Comparison of ENCODE assay signal across 14 cellular contexts in genomic region chr7:99395616-99396327, GRCh38. TPM values are rescaled to one million over a fixed set of nuclear protein-coding genes. Genes with fewer than 3 reads are reported as not detected.
A peak's percentile ranks its signal among the peaks of the same experiment; 100 is the strongest.
DNase-seq lines count a peak whose midpoint lies in the region; ATAC-seq, FAIRE-seq and TF ChIP-seq lines count a peak whose summit lies in the region.
"Had no signal": no experiment of that assay in that cellular context is flagged by ENCODE, and none has a peak within 500 bp of the region (broad histone marks: within the 10 kb centered on the region; RNA-seq: fewer than 3 reads in every experiment).

No MANE protein-coding gene starts in this region.

- peaks cover 87% of the 10 kb centered on the region for H3K36me3 Mint-ChIP-seq in activated B cell treated with CpG ODN at 0.5 μM for 24 hours (ENCODE audit: low read depth)

- no peaks in the 10 kb centered on the region for H4K20me1 ChIP-seq in HepG2 (ENCODE audit: insufficient read depth, low read length)

- no peak for ATAC-seq in activated B cell treated with CpG ODN at 0.5 μM for 24 hours (ENCODE audit: low read depth)
- ATAC-seq in HepG2: peak; percentile 47
- ATAC-seq: lower lobe of right lung had no signal

- H3K4me1 ChIP-seq in HepG2 (ENCODE audit: insufficient read depth, low read length): no peaks in the 10 kb centered on the region

- H3K79me2 ChIP-seq in HepG2 (ENCODE audit: insufficient read depth, low read length): no peaks in the 10 kb centered on the region

- no peak overlapping the region for H3K9ac ChIP-seq in HepG2 (ENCODE audit: insufficient read depth, low read depth, low read length)

- H3K27me3 Mint-ChIP-seq in activated B cell treated with CpG ODN at 0.5 μM for 24 hours: no peaks in the 10 kb centered on the region

- no peak overlapping the region for H3K27ac ChIP-seq in HepG2 (ENCODE audit: extremely low read length, insufficient read depth, low read length)
- H3K27ac ChIP-seq: lower lobe of right lung had no signal

- H3K4me1 Mint-ChIP-seq in activated B cell treated with CpG ODN at 0.5 μM for 24 hours: peaks cover 27% of the 10 kb centered on the region

- POLR2A ChIA-PET in activated B cell treated with CpG ODN at 0.5 μM for 24 hours (lab: Charles Lee) (interaction anchor here (1.2 to 1.3 kb wide), 2 partner anchors 21 kb away, joined by 3 read pairs; no protein-coding TSS in a partner anchor), HepG2 (lab: Yijun Ruan, JAX) (interaction anchor here (1.9 kb wide), 1 partner anchor 13 kb away, joined by 7 read pairs; the partner anchor contains the start of genes BUD31 and PDAP1)

- TF ChIP-seq CTCF in activated B cell treated with CpG ODN at 0.5 μM for 24 hours (IDR thresholded peaks at IDR 0.05) (no peak), HepG2 (CRISPR knock-in tag; IDR thresholded peaks at IDR 0.05) (peak; percentile 25)

- TF ChIP-seq RAD21 in HepG2 (CRISPR knock-in tag; IDR thresholded peaks at IDR 0.05): no peak

- no peak for TF ChIP-seq POLR2A in HepG2 (IDR thresholded peaks at IDR 0.05; ENCODE audit: insufficient read depth in 1 of 2, low read depth in 2 of 2, low read length in 2 of 2)

- TSS peak; percentile 74 for BruUV-seq in HepG2 (replicated peaks; lab: Mats Ljungman, UMichigan)

- peaks cover 35 to 83% of the 10 kb centered on the region in 2 experiments for H3K36me3 ChIP-seq in HepG2 (replicated peaks in 1 of 2; ENCODE audit: control insufficient read depth in 1 of 2, insufficient read depth in 2 of 2, low read length in 2 of 2)

- no peaks in the 10 kb centered on the region for H3K27me3 ChIP-seq in HepG2 (ENCODE audit: control insufficient read depth in 1 of 2, insufficient read depth in 2 of 2, low read length in 2 of 2)

- H3K4me3 Mint-ChIP-seq in activated B cell treated with CpG ODN at 0.5 μM for 24 hours: no peak overlapping the region

- H2AFZ ChIP-seq in HepG2 (ENCODE audit: low read length): no peak overlapping the region

- H3K9me3 ChIP-seq in HepG2 (ENCODE audit: low read length): no peaks in the 10 kb centered on the region
- H3K9me3 ChIP-seq: lower lobe of right lung had no signal

- CTCF ChIA-PET in activated B cell treated with CpG ODN at 0.5 μM for 24 hours (lab: Charles Lee): no interaction called here
- CTCF ChIA-PET in HepG2 (lab: Yijun Ruan, JAX; ENCODE audit: low intra/inter-chr PET ratio, low total read pairs): no interaction called here

- WGBS in HepG2 (ENCODE audit: low lambda C conversion rate): 96% methylated on average over 12 of the region's 14 CpGs

- intact Hi-C loops in activated B cell treated with CpG ODN at 0.5 μM for 24 hours (cut with micrococcal nuclease): no loop called here
- intact Hi-C loops in HepG2 (cut with micrococcal nuclease; ENCODE audit: unreplicated experiment): no loop called here

- H3K4me2 ChIP-seq in HepG2 (ENCODE audit: low read depth, low read length): no peak overlapping the region

- in situ Hi-C loops in HepG2 (cut with HindIII; ENCODE audit: extremely low pct_ligation_motif_present, low pct_unique_long_range_greater_than_20kb): no loop called here

- H3K27ac Mint-ChIP-seq in activated B cell treated with CpG ODN at 0.5 μM for 24 hours: peak overlapping the region; percentile 61

- no peaks in the 10 kb centered on the region for H3K9me3 Mint-ChIP-seq in activated B cell treated with CpG ODN at 0.5 μM for 24 hours

- DNase-seq in DMS53 (lab: John Stamatoyannopoulos, UW) (peak; percentile 30), DMS53 treated with DMSO at 0.1 percent for 48 hours (lab: John Stamatoyannopoulos, UW; ENCODE audit: unreplicated experiment) (no peak), D341Med (ENCODE audit: low spot score) (peak; percentile 27), activated B cell treated with CpG ODN at 0.5 μM for 24 hours (no peak), HepG2 (ENCODE audit: low spot score) (no peak), NCI-H510A treated with DMSO at 0.1 percent for 48 hours (lab: John Stamatoyannopoulos, UW) (no peak), NCI-H2227 (lab: John Stamatoyannopoulos, UW; ENCODE audit: unreplicated experiment) (no peak), OCI-M2 (lab: John Stamatoyannopoulos, UW; ENCODE audit: unreplicated experiment) (no peak)
- DNase-seq: activated gamma-delta T cell, lower lobe of right lung, NCI-H2081, occipital lobe had no signal

- TF ChIP-seq EP300 in HepG2 (IDR thresholded peaks at IDR 0.05; ENCODE audit: low read depth in 2 of 2, low read length in 2 of 2) (no peak), HepG2 (CRISPR knock-in tag; IDR thresholded peaks at IDR 0.05; ENCODE audit: borderline replicate concordance) (no peak)

- no peak overlapping the region for H3K4me3 ChIP-seq in HepG2 (replicated peaks in 1 of 3; ENCODE audit: insufficient read depth in 1 of 3, low read depth in 2 of 3, low read length in 3 of 3)
- H3K4me3 ChIP-seq: lower lobe of right lung had no signal

- FAIRE-seq in HepG2 (lab: Jason Lieb, UNC): no peak
- FAIRE-seq: colon, H54 had no signal

RNA-seq across cellular contexts. Expression of gene PDAP1, which starts 12.6 kb away (rescaled TPM):
- total RNA-seq in activated B cell treated with CpG ODN at 0.5 μM for 24 hours (105 and 134 TPM in 2 replicates), HepG2 (2016; rRNA removed; fragmentation: Illumina TruSeq; extraction: Trizol) (95.1 and 100 TPM in 2 replicates)
- total RNA-seq in HepG2 (2016; cell fraction: cytosol; rRNA removed; fragmentation: Illumina TruSeq; extraction: Trizol; ENCODE audit: low read depth): 15.0 and 19.2 TPM in 2 replicates
- total RNA-seq in HepG2 (2016; cell fraction: insoluble cytoplasmic fraction; rRNA removed; fragmentation: Illumina TruSeq; extraction: Trizol): 90.3 and 105 TPM in 2 replicates
- total RNA-seq in HepG2 (2016; cell fraction: membrane; rRNA removed; fragmentation: Illumina TruSeq; extraction: Trizol): 52.2 and 52.9 TPM in 2 replicates
- 30.1 and 33.8 TPM in 2 replicates for total RNA-seq in HepG2 (2016; cell fraction: nucleus; rRNA removed; fragmentation: Illumina TruSeq; extraction: Trizol)
- 12.8 and 13.0 TPM in 2 replicates for polyA plus RNA-seq in HepG2 (2011; rRNA removed)
- 19.6 and 25.2 TPM in 2 replicates for polyA plus RNA-seq in HepG2 (2011; cell fraction: cytosol; rRNA removed)
- polyA plus RNA-seq in HepG2 (2011; cell fraction: nucleus; rRNA removed): 14.1 and 20.3 TPM in 2 replicates
- polyA plus RNA-seq in HepG2 (2012): 53.9 and 81.7 TPM in 2 replicates
- polyA plus RNA-seq in HepG2 (2016; cell fraction: cytosol; fragmentation: Illumina TruSeq; extraction: Trizol; ENCODE audit: low read depth): 38.3 and 39.1 TPM in 2 replicates
- 158 and 188 TPM in 2 replicates for polyA plus RNA-seq in HepG2 (2016; cell fraction: insoluble cytoplasmic fraction; fragmentation: Illumina TruSeq; extraction: Trizol; ENCODE audit: low read depth)
- polyA plus RNA-seq in HepG2 (2016; cell fraction: membrane; fragmentation: Illumina TruSeq; extraction: Trizol; ENCODE audit: low read depth): 81.7 and 84.4 TPM in 2 replicates
- polyA plus RNA-seq in HepG2 (2016; cell fraction: nucleus; fragmentation: Illumina TruSeq; extraction: Trizol; ENCODE audit: insufficient read depth, low read depth): 112 and 119 TPM in 2 replicates
- 11.3 and 20.5 TPM in 2 replicates for polyA minus RNA-seq in HepG2 (2011; rRNA and poly(A)+ RNA removed; ENCODE audit: low replicate concordance)
- polyA minus RNA-seq in HepG2 (2011; cell fraction: cytosol; rRNA and poly(A)+ RNA removed): 9.1 and 13.5 TPM in 2 replicates
- 5.4 and 7.5 TPM in 2 replicates for polyA minus RNA-seq in HepG2 (2011; cell fraction: nucleus; rRNA and poly(A)+ RNA removed)

RNA-seq across cellular contexts. Expression of gene BUD31, which starts 13.0 kb away (rescaled TPM):
- total RNA-seq in activated B cell treated with CpG ODN at 0.5 μM for 24 hours (93.7 and 113 TPM in 2 replicates), HepG2 (2016; rRNA removed; fragmentation: Illumina TruSeq; extraction: Trizol) (79.1 and 101 TPM in 2 replicates)
- 107 and 126 TPM in 2 replicates for total RNA-seq in HepG2 (2016; cell fraction: cytosol; rRNA removed; fragmentation: Illumina TruSeq; extraction: Trizol; ENCODE audit: low read depth)
- total RNA-seq in HepG2 (2016; cell fraction: insoluble cytoplasmic fraction; rRNA removed; fragmentation: Illumina TruSeq; extraction: Trizol): 82.3 and 106 TPM in 2 replicates
- 94.8 and 104 TPM in 2 replicates for total RNA-seq in HepG2 (2016; cell fraction: membrane; rRNA removed; fragmentation: Illumina TruSeq; extraction: Trizol)
- total RNA-seq in HepG2 (2016; cell fraction: nucleus; rRNA removed; fragmentation: Illumina TruSeq; extraction: Trizol): 32.8 and 34.3 TPM in 2 replicates
- polyA plus RNA-seq in HepG2 (2011; rRNA removed): 29.8 and 35.1 TPM in 2 replicates
- polyA plus RNA-seq in HepG2 (2011; cell fraction: cytosol; rRNA removed): 28.0 and 29.4 TPM in 2 replicates
- 22.8 and 23.2 TPM in 2 replicates for polyA plus RNA-seq in HepG2 (2011; cell fraction: nucleus; rRNA removed)
- 43.3 and 47.1 TPM in 2 replicates for polyA plus RNA-seq in HepG2 (2012)
- 95.5 and 116 TPM in 2 replicates for polyA plus RNA-seq in HepG2 (2016; cell fraction: cytosol; fragmentation: Illumina TruSeq; extraction: Trizol; ENCODE audit: low read depth)
- 107 and 115 TPM in 2 replicates for polyA plus RNA-seq in HepG2 (2016; cell fraction: insoluble cytoplasmic fraction; fragmentation: Illumina TruSeq; extraction: Trizol; ENCODE audit: low read depth)
- 80.6 and 97.1 TPM in 2 replicates for polyA plus RNA-seq in HepG2 (2016; cell fraction: membrane; fragmentation: Illumina TruSeq; extraction: Trizol; ENCODE audit: low read depth)
- 49.7 and 51.5 TPM in 2 replicates for polyA plus RNA-seq in HepG2 (2016; cell fraction: nucleus; fragmentation: Illumina TruSeq; extraction: Trizol; ENCODE audit: insufficient read depth, low read depth)
- polyA minus RNA-seq in HepG2 (2011; rRNA and poly(A)+ RNA removed; ENCODE audit: low replicate concordance): 27.6 and 30.9 TPM in 2 replicates
- polyA minus RNA-seq in HepG2 (2011; cell fraction: cytosol; rRNA and poly(A)+ RNA removed): 16.5 and 20.6 TPM in 2 replicates
- 17.6 and 25.0 TPM in 2 replicates for polyA minus RNA-seq in HepG2 (2011; cell fraction: nucleus; rRNA and poly(A)+ RNA removed)

RNA-seq across cellular contexts. Expression of gene ARPC1B, which starts 21.2 kb away (rescaled TPM):
- total RNA-seq in activated B cell treated with CpG ODN at 0.5 μM for 24 hours: 300 and 312 TPM in 2 replicates
- 89.1 and 92.2 TPM in 2 replicates for total RNA-seq in HepG2 (2016; rRNA removed; fragmentation: Illumina TruSeq; extraction: Trizol)
- total RNA-seq in HepG2 (2016; cell fraction: cytosol; rRNA removed; fragmentation: Illumina TruSeq; extraction: Trizol; ENCODE audit: low read depth): 177 and 178 TPM in 2 replicates
- 96.5 and 103 TPM in 2 replicates for total RNA-seq in HepG2 (2016; cell fraction: insoluble cytoplasmic fraction; rRNA removed; fragmentation: Illumina TruSeq; extraction: Trizol)
- 193 and 196 TPM in 2 replicates for total RNA-seq in HepG2 (2016; cell fraction: membrane; rRNA removed; fragmentation: Illumina TruSeq; extraction: Trizol)
- total RNA-seq in HepG2 (2016; cell fraction: nucleus; rRNA removed; fragmentation: Illumina TruSeq; extraction: Trizol): 40.7 and 55.8 TPM in 2 replicates
- 72.9 and 89.3 TPM in 2 replicates for polyA plus RNA-seq in HepG2 (2011; rRNA removed)
- 96.6 and 133 TPM in 2 replicates for polyA plus RNA-seq in HepG2 (2011; cell fraction: cytosol; rRNA removed)
- polyA plus RNA-seq in HepG2 (2011; cell fraction: nucleus; rRNA removed): 99.1 and 115 TPM in 2 replicates
- 36.2 and 88.7 TPM in 2 replicates for polyA plus RNA-seq in HepG2 (2012)
- 263 and 307 TPM in 2 replicates for polyA plus RNA-seq in HepG2 (2016; cell fraction: cytosol; fragmentation: Illumina TruSeq; extraction: Trizol; ENCODE audit: low read depth)
- 123 and 124 TPM in 2 replicates for polyA plus RNA-seq in HepG2 (2016; cell fraction: insoluble cytoplasmic fraction; fragmentation: Illumina TruSeq; extraction: Trizol; ENCODE audit: low read depth)
- 224 and 233 TPM in 2 replicates for polyA plus RNA-seq in HepG2 (2016; cell fraction: membrane; fragmentation: Illumina TruSeq; extraction: Trizol; ENCODE audit: low read depth)
- 78.2 and 84.5 TPM in 2 replicates for polyA plus RNA-seq in HepG2 (2016; cell fraction: nucleus; fragmentation: Illumina TruSeq; extraction: Trizol; ENCODE audit: insufficient read depth, low read depth)
- polyA minus RNA-seq in HepG2 (2011; rRNA and poly(A)+ RNA removed; ENCODE audit: low replicate concordance): 58.7 and 66.9 TPM in 2 replicates
- 37.9 and 45.0 TPM in 2 replicates for polyA minus RNA-seq in HepG2 (2011; cell fraction: cytosol; rRNA and poly(A)+ RNA removed)
- 27.1 and 29.6 TPM in 2 replicates for polyA minus RNA-seq in HepG2 (2011; cell fraction: nucleus; rRNA and poly(A)+ RNA removed)

RNA-seq across cellular contexts. Expression of gene PTCD1, which starts 42.8 kb away (rescaled TPM):
- total RNA-seq in activated B cell treated with CpG ODN at 0.5 μM for 24 hours (8.4 and 13.4 TPM in 2 replicates), HepG2 (2016; rRNA removed; fragmentation: Illumina TruSeq; extraction: Trizol) (4.7 and 8.4 TPM in 2 replicates)
- 1.1 TPM in 2 replicates for total RNA-seq in HepG2 (2016; cell fraction: cytosol; rRNA removed; fragmentation: Illumina TruSeq; extraction: Trizol; ENCODE audit: low read depth)
- total RNA-seq in HepG2 (2016; cell fraction: insoluble cytoplasmic fraction; rRNA removed; fragmentation: Illumina TruSeq; extraction: Trizol): 6.6 and 6.9 TPM in 2 replicates
- 2.7 and 3.1 TPM in 2 replicates for total RNA-seq in HepG2 (2016; cell fraction: membrane; rRNA removed; fragmentation: Illumina TruSeq; extraction: Trizol)
- 5.3 and 7.0 TPM in 2 replicates for total RNA-seq in HepG2 (2016; cell fraction: nucleus; rRNA removed; fragmentation: Illumina TruSeq; extraction: Trizol)
- polyA plus RNA-seq in HepG2 (2011; rRNA removed): 3.0 and 3.4 TPM in 2 replicates
- 2.6 and 3.5 TPM in 2 replicates for polyA plus RNA-seq in HepG2 (2011; cell fraction: cytosol; rRNA removed)
- polyA plus RNA-seq in HepG2 (2011; cell fraction: nucleus; rRNA removed): 8.7 and 9.3 TPM in 2 replicates
- polyA plus RNA-seq in HepG2 (2012): 2.8 and 4.0 TPM in 2 replicates
- 0.45 and 0.50 TPM in 2 replicates for polyA plus RNA-seq in HepG2 (2016; cell fraction: cytosol; fragmentation: Illumina TruSeq; extraction: Trizol; ENCODE audit: low read depth)
- 3.6 and 4.2 TPM in 2 replicates for polyA plus RNA-seq in HepG2 (2016; cell fraction: insoluble cytoplasmic fraction; fragmentation: Illumina TruSeq; extraction: Trizol; ENCODE audit: low read depth)
- 1.1 TPM in 2 replicates for polyA plus RNA-seq in HepG2 (2016; cell fraction: membrane; fragmentation: Illumina TruSeq; extraction: Trizol; ENCODE audit: low read depth)
- polyA plus RNA-seq in HepG2 (2016; cell fraction: nucleus; fragmentation: Illumina TruSeq; extraction: Trizol; ENCODE audit: insufficient read depth, low read depth): 7.2 and 7.4 TPM in 2 replicates
- polyA minus RNA-seq in HepG2 (2011; rRNA and poly(A)+ RNA removed; ENCODE audit: low replicate concordance): 4.9 and 6.4 TPM in 2 replicates
- 2.3 and 3.4 TPM in 2 replicates for polyA minus RNA-seq in HepG2 (2011; cell fraction: cytosol; rRNA and poly(A)+ RNA removed)
- 3.3 and 5.2 TPM in 2 replicates for polyA minus RNA-seq in HepG2 (2011; cell fraction: nucleus; rRNA and poly(A)+ RNA removed)

RNA-seq across cellular contexts. Expression of gene CPSF4, which starts 43.0 kb away (rescaled TPM):
- 46.2 and 60.9 TPM in 2 replicates for total RNA-seq in activated B cell treated with CpG ODN at 0.5 μM for 24 hours
- 44.4 and 49.6 TPM in 2 replicates for total RNA-seq in HepG2 (2016; rRNA removed; fragmentation: Illumina TruSeq; extraction: Trizol)
- total RNA-seq in HepG2 (2016; cell fraction: cytosol; rRNA removed; fragmentation: Illumina TruSeq; extraction: Trizol; ENCODE audit: low read depth): 49.0 and 53.5 TPM in 2 replicates
- total RNA-seq in HepG2 (2016; cell fraction: insoluble cytoplasmic fraction; rRNA removed; fragmentation: Illumina TruSeq; extraction: Trizol): 45.9 and 53.1 TPM in 2 replicates
- total RNA-seq in HepG2 (2016; cell fraction: membrane; rRNA removed; fragmentation: Illumina TruSeq; extraction: Trizol): 79.7 and 79.9 TPM in 2 replicates
- 37.5 and 41.5 TPM in 2 replicates for total RNA-seq in HepG2 (2016; cell fraction: nucleus; rRNA removed; fragmentation: Illumina TruSeq; extraction: Trizol)
- polyA plus RNA-seq in HepG2 (2011; rRNA removed): 34.1 and 46.9 TPM in 2 replicates
- polyA plus RNA-seq in HepG2 (2011; cell fraction: cytosol; rRNA removed): 25.3 and 33.9 TPM in 2 replicates
- 91.4 and 98.3 TPM in 2 replicates for polyA plus RNA-seq in HepG2 (2011; cell fraction: nucleus; rRNA removed)
- polyA plus RNA-seq in HepG2 (2012): 20.7 and 21.6 TPM in 2 replicates
- polyA plus RNA-seq in HepG2 (2016; cell fraction: cytosol; fragmentation: Illumina TruSeq; extraction: Trizol; ENCODE audit: low read depth): 59.8 and 60.5 TPM in 2 replicates
- polyA plus RNA-seq in HepG2 (2016; cell fraction: insoluble cytoplasmic fraction; fragmentation: Illumina TruSeq; extraction: Trizol; ENCODE audit: low read depth): 48.9 and 50.6 TPM in 2 replicates
- polyA plus RNA-seq in HepG2 (2016; cell fraction: membrane; fragmentation: Illumina TruSeq; extraction: Trizol; ENCODE audit: low read depth): 72.4 and 75.2 TPM in 2 replicates
- polyA plus RNA-seq in HepG2 (2016; cell fraction: nucleus; fragmentation: Illumina TruSeq; extraction: Trizol; ENCODE audit: insufficient read depth, low read depth): 101 and 102 TPM in 2 replicates
- polyA minus RNA-seq in HepG2 (2011; rRNA and poly(A)+ RNA removed; ENCODE audit: low replicate concordance): 50.0 and 95.3 TPM in 2 replicates
- polyA minus RNA-seq in HepG2 (2011; cell fraction: cytosol; rRNA and poly(A)+ RNA removed): 12.8 and 13.5 TPM in 2 replicates
- polyA minus RNA-seq in HepG2 (2011; cell fraction: nucleus; rRNA and poly(A)+ RNA removed): 36.1 and 37.3 TPM in 2 replicates

Comparison
In these comparisons a context has a peak if more than half of its experiments do, and no peak if none do; other contexts are left out.
1. DNase-seq: peak in DMS53 (single experiment) and D341Med (single experiment); none in DMS53 treated with DMSO at 0.1 percent for 48 hours (single experiment), activated B cell treated with CpG ODN at 0.5 μM for 24 hours (single experiment), HepG2 (single experiment), NCI-H510A treated with DMSO at 0.1 percent for 48 hours (single experiment), NCI-H2227 (single experiment) and OCI-M2 (single experiment).